Comparison of ENCODE assay signal across 21 cellular contexts in the genomic region with DNA sequence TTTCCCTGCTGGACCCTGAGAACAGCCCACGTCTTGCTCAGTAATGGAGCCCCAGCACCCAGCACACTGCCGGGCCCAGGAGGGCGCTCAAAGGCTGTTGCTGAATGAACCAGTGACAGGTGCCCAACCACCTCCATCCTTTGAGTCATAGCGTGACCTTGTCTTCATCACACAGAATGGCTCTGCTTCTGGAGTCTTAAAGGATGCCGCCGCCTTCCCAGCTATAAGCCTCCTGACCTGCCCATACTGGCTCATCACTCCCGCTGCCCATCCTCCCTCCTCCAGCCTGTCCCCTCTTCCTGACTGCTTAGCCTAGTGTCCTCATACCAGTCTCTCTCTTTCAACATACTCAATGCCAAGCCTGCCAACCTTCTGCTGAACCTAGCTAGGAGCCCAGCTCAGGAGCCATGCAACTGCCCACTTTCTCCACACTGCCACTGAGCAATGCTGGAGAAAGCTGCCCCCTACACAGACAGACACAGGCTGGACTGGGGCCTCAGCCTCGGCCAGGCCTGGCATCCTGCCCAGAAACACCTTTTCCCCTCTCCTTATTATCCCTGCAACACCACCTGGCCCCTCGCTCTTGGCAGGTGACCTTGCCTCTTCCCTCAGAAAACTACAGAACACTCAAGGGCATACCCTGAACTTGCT. TPM values are rescaled to one million over a fixed set of nuclear protein-coding genes. Genes with fewer than 3 reads are reported as not detected.
DNase-seq lines count a peak whose midpoint lies in the region; ATAC-seq, FAIRE-seq and TF ChIP-seq lines count a peak whose summit lies in the region.
"Had no signal": no experiment of that assay in that cellular context is flagged by ENCODE, and none has a peak within 500 bp of the region (broad histone marks: within the 10 kb centered on the region; RNA-seq: fewer than 3 reads in every experiment).

No MANE protein-coding gene starts in this region.

- H3K9me3 Mint-ChIP-seq in activated CD8-positive, alpha-beta T cell treated with anti-CD3 and anti-CD28 coated beads, Interleukin-2, amount 10 ng/mL, durations not matched to agents 7 days and 5 days (ENCODE audit: insufficient read depth) = no peaks in the 10 kb centered on the region
- H3K9me3 Mint-ChIP-seq in activated CD8-positive, alpha-beta T cell treated with anti-CD3 and anti-CD28 coated beads for 36 hours = no peaks in the 10 kb centered on the region
- no peaks in the 10 kb centered on the region for H3K9me3 Mint-ChIP-seq in type B pancreatic cell
- H3K9me3 Mint-ChIP-seq: activated naive CD4-positive, alpha-beta T cell treated with anti-CD3 and anti-CD28 coated beads, Interleukin-2, amount 10 ng/mL, durations not matched to agents 7 days and 5 days; brain; CD8-positive, alpha-beta T cell had no signal

- no peak for ATAC-seq in activated CD8-positive, alpha-beta T cell treated with anti-CD3 and anti-CD28 coated beads, Interleukin-2, amount 10 ng/mL, durations not matched to agents 7 days and 5 days
- ATAC-seq in activated CD8-positive, alpha-beta T cell treated with anti-CD3 and anti-CD28 coated beads for 36 hours = no peak
- no peak for ATAC-seq in K562
- ATAC-seq in GM19463 (IDR thresholded peaks at IDR 0.05; ENCODE audit: unreplicated experiment) = no peak
- ATAC-seq: CD8-positive, alpha-beta T cell; left colon had no signal

- DNase-seq in activated CD8-positive, alpha-beta T cell treated with anti-CD3 and anti-CD28 coated beads, Interleukin-2, amount 10 ng/mL, durations not matched to agents 7 days and 5 days = no peak
- no peak for DNase-seq in activated CD8-positive, alpha-beta T cell treated with anti-CD3 and anti-CD28 coated beads for 36 hours
- DNase-seq in NCI-H146 (lab: John Stamatoyannopoulos, UW) = peak; percentile 69
- no peak for DNase-seq in K562 (ENCODE audit: extremely low read depth in 1 of 4, low spot score in 3 of 4)
- no peak for DNase-seq in type B pancreatic cell (ENCODE audit: extremely low spot score, unreplicated experiment)
- no peak for DNase-seq in OCI-M1 (lab: John Stamatoyannopoulos, UW)
- DNase-seq in cerebellar cortex (ENCODE audit: low spot score) = no peak
- DNase-seq: activated CD4-positive, CD25-positive, alpha-beta regulatory T cell; activated naive CD4-positive, alpha-beta T cell treated with anti-CD3 and anti-CD28 coated beads, Interleukin-2, amount 10 ng/mL, durations not matched to agents 7 days and 5 days; CD8-positive, alpha-beta T cell; HCEC 1CT; hippocampal formation; left colon; NCI-H1048; NCI-H526; ovary; stimulated activated naive CD4-positive, alpha-beta T cell had no signal

- H3K9ac ChIP-seq in K562 (ENCODE audit: insufficient read depth in 1 of 2, low read depth in 2 of 2, low read length in 2 of 2) = peak overlapping the region in 1 of 2 experiments; percentile 73; a peak in 1 of 4 replicates

- peak overlapping the region; percentile 21 for H3K27ac Mint-ChIP-seq in activated CD8-positive, alpha-beta T cell treated with anti-CD3 and anti-CD28 coated beads, Interleukin-2, amount 10 ng/mL, durations not matched to agents 7 days and 5 days
- no peak overlapping the region for H3K27ac Mint-ChIP-seq in activated CD8-positive, alpha-beta T cell treated with anti-CD3 and anti-CD28 coated beads for 36 hours
- H3K27ac Mint-ChIP-seq in type B pancreatic cell = peak overlapping the region; percentile 42
- H3K27ac Mint-ChIP-seq: activated naive CD4-positive, alpha-beta T cell treated with anti-CD3 and anti-CD28 coated beads, Interleukin-2, amount 10 ng/mL, durations not matched to agents 7 days and 5 days; brain; CD8-positive, alpha-beta T cell had no signal

- no peak overlapping the region for H3K4me3 Mint-ChIP-seq in activated CD8-positive, alpha-beta T cell treated with anti-CD3 and anti-CD28 coated beads, Interleukin-2, amount 10 ng/mL, durations not matched to agents 7 days and 5 days
- H3K4me3 Mint-ChIP-seq in activated CD8-positive, alpha-beta T cell treated with anti-CD3 and anti-CD28 coated beads for 36 hours = no peak overlapping the region
- no peak overlapping the region for H3K4me3 Mint-ChIP-seq in type B pancreatic cell
- H3K4me3 Mint-ChIP-seq: activated naive CD4-positive, alpha-beta T cell treated with anti-CD3 and anti-CD28 coated beads, Interleukin-2, amount 10 ng/mL, durations not matched to agents 7 days and 5 days; brain; CD8-positive, alpha-beta T cell had no signal

- no peaks in the 10 kb centered on the region for H3K79me2 ChIP-seq in K562 (ENCODE audit: control insufficient read depth, insufficient read depth, low read length)

- no peak for TF ChIP-seq EP300 in K562 (IDR thresholded peaks at IDR 0.05; ENCODE audit: low read length)

- CTCF ChIA-PET in activated CD8-positive, alpha-beta T cell treated with anti-CD3 and anti-CD28 coated beads, Interleukin-2, amount 10 ng/mL, durations not matched to agents 7 days and 5 days (lab: Charles Lee) = no interaction called here
- CTCF ChIA-PET in activated CD8-positive, alpha-beta T cell treated with anti-CD3 and anti-CD28 coated beads for 36 hours (lab: Charles Lee) = no interaction called here
- CTCF ChIA-PET in K562 (lab: Yijun Ruan, JAX; ENCODE audit: low intra/inter-chr PET ratio) = no interaction called here

- H3K36me3 Mint-ChIP-seq in activated CD8-positive, alpha-beta T cell treated with anti-CD3 and anti-CD28 coated beads, Interleukin-2, amount 10 ng/mL, durations not matched to agents 7 days and 5 days (ENCODE audit: low read depth) = no peaks in the 10 kb centered on the region
- no peaks in the 10 kb centered on the region for H3K36me3 Mint-ChIP-seq in activated CD8-positive, alpha-beta T cell treated with anti-CD3 and anti-CD28 coated beads for 36 hours (ENCODE audit: low read depth)
- H3K36me3 Mint-ChIP-seq in type B pancreatic cell = no peaks in the 10 kb centered on the region
- H3K36me3 Mint-ChIP-seq: activated naive CD4-positive, alpha-beta T cell treated with anti-CD3 and anti-CD28 coated beads, Interleukin-2, amount 10 ng/mL, durations not matched to agents 7 days and 5 days; brain; CD8-positive, alpha-beta T cell had no signal

- intact Hi-C loops in activated CD8-positive, alpha-beta T cell treated with anti-CD3 and anti-CD28 coated beads for 36 hours (cut with micrococcal nuclease) = no loop called here
- intact Hi-C loops in K562 (cut with micrococcal nuclease) = no loop called here

- H4K20me1 ChIP-seq in K562 (replicated peaks; ENCODE audit: control insufficient read depth, insufficient read depth, low read length) = no peaks in the 10 kb centered on the region

- H3K4me3 ChIP-seq in K562 = no peak overlapping the region
- H3K4me3 ChIP-seq: ovary, skin epidermis had no signal

- no peak overlapping the region for H2AFZ ChIP-seq in K562 (ENCODE audit: low read depth, low read length)

- H3K4me1 Mint-ChIP-seq in activated CD8-positive, alpha-beta T cell treated with anti-CD3 and anti-CD28 coated beads, Interleukin-2, amount 10 ng/mL, durations not matched to agents 7 days and 5 days (ENCODE audit: low read depth) = peaks cover 18% of the 10 kb centered on the region
- H3K4me1 Mint-ChIP-seq in activated CD8-positive, alpha-beta T cell treated with anti-CD3 and anti-CD28 coated beads for 36 hours (ENCODE audit: low read depth) = peaks cover 8% of the 10 kb centered on the region
- H3K4me1 Mint-ChIP-seq in type B pancreatic cell (ENCODE audit: unreplicated experiment) = peaks cover 27% of the 10 kb centered on the region

- peak in 1 of 2 experiments; percentile 16; a peak in 1 of 4 replicates for TF ChIP-seq RAD21 in K562 (CRISPR knock-in tag; conservative IDR thresholded peaks at IDR 0.05 in 1 of 2, IDR thresholded peaks at IDR 0.05 in 1 of 2)

- no peak overlapping the region for H3K4me2 ChIP-seq in K562 (ENCODE audit: insufficient read depth, low read length)

- no peaks in the 10 kb centered on the region for H3K36me3 ChIP-seq in K562 (ENCODE audit: control insufficient read depth, insufficient read depth, low read length)
- H3K36me3 ChIP-seq: ovary had no signal

- H3K9me3 ChIP-seq in K562 (replicated peaks; ENCODE audit: control insufficient read depth, insufficient read depth, low read depth, low read length) = no peaks in the 10 kb centered on the region
- H3K9me3 ChIP-seq: ovary had no signal

- no peak overlapping the region for H3K27ac ChIP-seq in K562 (ENCODE audit: extremely low read depth, low read depth, low read length)
- H3K27ac ChIP-seq: ovary had no signal

- in situ Hi-C loops in K562 (cut with MboI) = no loop called here

- no peak for TF ChIP-seq CTCF in activated CD8-positive, alpha-beta T cell treated with anti-CD3 and anti-CD28 coated beads for 36 hours (IDR thresholded peaks at IDR 0.05)
- TF ChIP-seq CTCF in K562 (IDR thresholded peaks at IDR 0.05 in 2 of 3, conservative IDR thresholded peaks at IDR 0.05 in 1 of 3; ENCODE audit: insufficient read depth in 2 of 3, low read depth in 1 of 3, low read length in 3 of 3) (no peak), type B pancreatic cell (conservative IDR thresholded peaks at IDR 0.05) (no peak)

- FAIRE-seq in K562 (lab: Jason Lieb, UNC) = no peak

- WGBS in K562 (ENCODE audit: insufficient coverage, low coverage, missing lambda C conversion rate) = 63% methylated on average over 9 of the region's 9 CpGs

- POLR2A ChIA-PET in activated CD8-positive, alpha-beta T cell treated with anti-CD3 and anti-CD28 coated beads, Interleukin-2, amount 10 ng/mL, durations not matched to agents 7 days and 5 days (lab: Charles Lee) = no interaction called here
- POLR2A ChIA-PET in activated CD8-positive, alpha-beta T cell treated with anti-CD3 and anti-CD28 coated beads for 36 hours (lab: Charles Lee) = no interaction called here
- POLR2A ChIA-PET in K562 (lab: Yijun Ruan, JAX) = interaction anchor here (1.3 to 1.8 kb wide), 2 partner anchors 10 to 14 kb away, joined by 3 to 5 read pairs; a partner anchor contains a TSS

- H3K27me3 Mint-ChIP-seq in activated CD8-positive, alpha-beta T cell treated with anti-CD3 and anti-CD28 coated beads, Interleukin-2, amount 10 ng/mL, durations not matched to agents 7 days and 5 days (ENCODE audit: low read depth) = peaks cover 7% of the 10 kb centered on the region
- H3K27me3 Mint-ChIP-seq in activated CD8-positive, alpha-beta T cell treated with anti-CD3 and anti-CD28 coated beads for 36 hours = no peaks in the 10 kb centered on the region
- no peaks in the 10 kb centered on the region for H3K27me3 Mint-ChIP-seq in type B pancreatic cell

- BruUV-seq in K562 (replicated peaks; lab: Mats Ljungman, UMichigan) = no TSS peak

- no peak for TF ChIP-seq POLR2A in K562 (conservative IDR thresholded peaks at IDR 0.05)

- H3K4me1 ChIP-seq in K562 (replicated peaks in 1 of 2; ENCODE audit: control insufficient read depth in 2 of 2, insufficient read depth in 2 of 2, low read length in 2 of 2) = peaks cover 10 to 24% of the 10 kb centered on the region in 2 experiments; a peak in 4 of 5 replicates

- no peaks in the 10 kb centered on the region for H3K27me3 ChIP-seq in K562 (ENCODE audit: control insufficient read depth in 2 of 2, insufficient read depth in 2 of 2, low read length in 2 of 2)
- H3K27me3 ChIP-seq: ovary had no signal

- no peaks in the 10 kb centered on the region for H3K9me1 ChIP-seq in K562 (ENCODE audit: control insufficient read depth, insufficient read depth, low read length)

RNA-seq across cellular contexts. Expression of a gene that starts 14.1 kb away (rescaled TPM):
- not detected for total RNA-seq in activated CD8-positive, alpha-beta T cell treated with anti-CD3 and anti-CD28 coated beads, Interleukin-2, amount 10 ng/mL, durations not matched to agents 7 days and 5 days
- total RNA-seq in activated CD8-positive, alpha-beta T cell treated with anti-CD3 and anti-CD28 coated beads for 36 hours = under 1 TPM in 1 of 2 experiments, not detected in 1; 0.50 TPM
- total RNA-seq in K562 (2011; cell fraction: chromatin; rRNA removed; ENCODE audit: low replicate concordance) = 1.6 and 1.9 TPM in 2 replicates
- total RNA-seq in K562 (2011; cell fraction: nucleolus; rRNA removed) = 0.53 and 2.7 TPM in 2 replicates
- total RNA-seq in K562 (2011; cell fraction: nucleoplasm; rRNA removed) = 0.51 and 2.1 TPM in 2 replicates
- 0.18 and 0.20 TPM in 2 replicates for total RNA-seq in K562 (2014; rRNA removed)
- 0.40 and 0.48 TPM in 2 replicates for total RNA-seq in K562 (2014; rRNA removed; fragmentation: Illumina TruSeq; extraction: Trizol)
- 0.34 and 0.36 TPM in 2 replicates for total RNA-seq in K562 (2015; rRNA removed; fragmentation: Illumina TruSeq; extraction: Trizol)
- total RNA-seq in K562 (2021) = 0.53 and 0.92 TPM in 2 replicates
- 0.74 and 0.82 TPM in 2 replicates for polyA plus RNA-seq in K562 (2011; rRNA removed)
- 0.37 and 2.8 TPM in 2 replicates for polyA plus RNA-seq in K562 (2011; cell fraction: cytosol; rRNA removed)
- 0.51 and 0.75 TPM in 2 replicates for polyA plus RNA-seq in K562 (2011; cell fraction: nucleus; rRNA removed)
- 0.47 and 0.89 TPM in 2 replicates for polyA plus RNA-seq in K562 (2012)
- polyA plus RNA-seq in K562 (2014; fragmentation: Illumina TruSeq; extraction: Trizol) = 0.27 and 0.32 TPM in 2 replicates
- under 1 TPM; 0.21 to 0.35 TPM for polyA plus RNA-seq in K562 (2014; fragmentation: Nextera tagmentation; extraction: Ambion mirVana)
- 0.19 and 0.23 TPM in 2 replicates for polyA plus RNA-seq in K562 (2014; rRNA removed)
- 2.0 and 2.1 TPM in 2 replicates for polyA minus RNA-seq in K562 (2011; rRNA and poly(A)+ RNA removed)
- not detected in 2 replicates for polyA minus RNA-seq in K562 (2011; cell fraction: cytosol; rRNA and poly(A)+ RNA removed)
- polyA minus RNA-seq in K562 (2011; cell fraction: nucleus; rRNA and poly(A)+ RNA removed) = 0.13 and 0.89 TPM in 2 replicates
- total RNA-seq in type B pancreatic cell (ENCODE audit: low replicate concordance) = 16.3 and 21.1 TPM in 2 replicates
- total RNA-seq: CD8-positive, alpha-beta T cell; T-helper 1 cell treated with Interleukin-12 subunit alpha and Interleukin-12 subunit beta and Interleukin-4 antibody, amounts not matched to agents 30 ng/mL and 1 ng/mL, for 36 hours had no signal
